In genomic region chr2:110391035-110391418, GRCh38 we compare ENCODE assay signal across 7 cellular contexts.
DNase-seq lines count a peak whose midpoint lies in the region; ATAC-seq and TF ChIP-seq lines count a peak whose summit lies in the region.
"Not testable (repeated sequence)": the region's sequence is repeated elsewhere in the genome, so short reads cannot be mapped to it uniquely, and the experiment has no call there.

No MANE protein-coding gene starts in this region.

- peak; percentile 4 for ATAC-seq in esophagus mucosa
- peak in 1 of 2 donors; percentile 30 for ATAC-seq in right cardiac atrium
- peak; percentile 75 for ATAC-seq in left colon
- peak; percentile 4 for ATAC-seq in sciatic nerve
- not testable (repeated sequence) for ATAC-seq in upper lobe of right lung

- DNase-seq in colonic mucosa = peak; percentile 10
- DNase-seq in cardiac septum (ENCODE audit: low spot score) = peak; percentile 7
- DNase-seq in right cardiac atrium = peak in 2 of 3 donors; percentile 17 to 18
- peak in 1 of 2 donors; percentile 23 for DNase-seq in left colon
- not testable (repeated sequence) for DNase-seq in sciatic nerve (ENCODE audit: low spot score)
- peak; percentile 17 for DNase-seq in upper lobe of right lung

- 100% methylated on average over 2 of the region's 5 CpGs for WGBS in right cardiac atrium

- not testable (repeated sequence) for H3K27me3 ChIP-seq in colonic mucosa; right cardiac atrium (ENCODE audit: control insufficient read depth, insufficient read depth); upper lobe of right lung

- H3K27ac ChIP-seq in colonic mucosa; right cardiac atrium (ENCODE audit: low read length); upper lobe of right lung: not testable (repeated sequence)

- not testable (repeated sequence) for H3K4me3 ChIP-seq in colonic mucosa; right cardiac atrium (ENCODE audit: low read length); upper lobe of right lung

- not testable (repeated sequence) for H3K9me3 ChIP-seq in colonic mucosa; right cardiac atrium (ENCODE audit: control insufficient read depth, low read length); upper lobe of right lung

- H3K36me3 ChIP-seq in colonic mucosa, upper lobe of right lung: not testable (repeated sequence)

- not testable (repeated sequence) for H3K9ac ChIP-seq in colonic mucosa (ENCODE audit: low read depth in 2 of 2, low read length in 2 of 2)

- not testable (repeated sequence) for H3K4me1 ChIP-seq in colonic mucosa; right cardiac atrium (ENCODE audit: control insufficient read depth, insufficient read depth, low read length); upper lobe of right lung

- TF ChIP-seq CTCF in colonic mucosa (IDR thresholded peaks at IDR 0.05); upper lobe of right lung (IDR thresholded peaks at IDR 0.05): not testable (repeated sequence)

- intact Hi-C loops in colonic mucosa (cut with DNase I); cardiac septum (cut with DNase I); right cardiac atrium (cut with DNase I); left colon (cut with DNase I, micrococcal nuclease); sciatic nerve (cut with DNase I); upper lobe of right lung (cut with DNase I): not testable (repeated sequence)
